Comparison of ENCODE assay signal across 7 cellular contexts in genomic region chr16:81971853-81972252, GRCh38.
"Had no signal": no experiment of that assay in that cellular context is flagged by ENCODE, and none has a peak within 500 bp of the region (broad histone marks: within the 10 kb centered on the region; RNA-seq: fewer than 3 reads in every experiment).

No MANE protein-coding gene starts in this region.

- H3K4me2 ChIP-seq: KMS-11 had no signal

- DNase-seq: IMR-90, Karpas-422, KG1 had no signal

- H3K9ac ChIP-seq: KMS-11 had no signal

- ATAC-seq: K562 had no signal

- H3K4me3 ChIP-seq: K562 had no signal

- FAIRE-seq: HTR-8/SVneo, K562 had no signal

- H3K27ac ChIP-seq: HL-60, KMS-11 had no signal
